ENCODE assay signal across 25 cellular contexts in genomic region chr15:45114751-45115085, GRCh38. TPM values are rescaled to one million over a fixed set of nuclear protein-coding genes. Genes with fewer than 3 reads are reported as not detected.
DNase-seq lines count a peak whose midpoint lies in the region; ATAC-seq and TF ChIP-seq lines count a peak whose summit lies in the region.
"Had no signal": no experiment of that assay in that cellular context is flagged by ENCODE, and none has a peak within 500 bp of the region (broad histone marks: within the 10 kb centered on the region; RNA-seq: fewer than 3 reads in every experiment).

No MANE protein-coding gene starts in this region.

- H3K79me2 ChIP-seq in SK-N-SH (ENCODE audit: insufficient read depth): no peaks in the 10 kb centered on the region
- H3K79me2 ChIP-seq in MM.1S (ENCODE audit: low read length): no peaks in the 10 kb centered on the region
- no peaks in the 10 kb centered on the region for H3K79me2 ChIP-seq in smooth muscle cell (ENCODE audit: low read depth)

- H3K27me3 ChIP-seq in SK-N-SH (ENCODE audit: insufficient read depth) (peaks cover 51% of the 10 kb centered on the region), MM.1S (replicated peaks; ENCODE audit: insufficient read depth, low read length) (peaks cover 61% of the 10 kb centered on the region), iPS-15b (ENCODE audit: control insufficient read depth, insufficient read depth, low read length) (peaks cover 92% of the 10 kb centered on the region), smooth muscle cell (ENCODE audit: low read depth) (peaks cover 77% of the 10 kb centered on the region)

- no peaks in the 10 kb centered on the region for H3K9me2 ChIP-seq in SK-N-SH
- no peaks in the 10 kb centered on the region for H3K9me2 ChIP-seq in MM.1S (replicated peaks; ENCODE audit: insufficient read depth, low read length)

- H2AFZ ChIP-seq in SK-N-SH (ENCODE audit: low read depth) (no peak overlapping the region), MM.1S (ENCODE audit: low read length) (no peak overlapping the region), smooth muscle cell (ENCODE audit: low read depth) (no peak overlapping the region)

- ATAC-seq in SK-N-SH treated with all-trans-retinoic acid at 6 μM for 48 hours (no peak), HG03135 (IDR thresholded peaks at IDR 0.05; ENCODE audit: unreplicated experiment) (no peak)
- ATAC-seq: activated CD4-positive, CD25-positive, alpha-beta regulatory T cell treated with anti-CD3 and anti-CD28 coated beads, Interleukin-2, amount 50 U/mL, for 24 hours had no signal

- TF ChIP-seq CTCF in SK-N-SH (IDR thresholded peaks at IDR 0.05) (no peak), MM.1S (IDR thresholded peaks at IDR 0.05; ENCODE audit: low read length) (no peak), smooth muscle cell (IDR thresholded peaks at IDR 0.05; ENCODE audit: borderline replicate concordance, insufficient read depth, poor library complexity, severe bottlenecking) (no peak)

- H3K4me3 ChIP-seq in SK-N-SH (ENCODE audit: low read depth in 2 of 2, low read length in 1 of 2) (no peak overlapping the region), MM.1S (ENCODE audit: low read length) (no peak overlapping the region), iPS-15b (ENCODE audit: low read depth, low read length) (peak overlapping the region; percentile 42), smooth muscle cell (peak overlapping the region; percentile 16)
- H3K4me3 ChIP-seq: esophagus muscularis mucosa, mucosa of descending colon, SK-N-MC had no signal

- DNase-seq in SK-N-SH (no peak), MM.1S (no peak), smooth muscle cell (lab: John Stamatoyannopoulos, UW; ENCODE audit: unreplicated experiment) (no peak), T-helper 1 cell (no peak)
- no peak for DNase-seq in activated CD4-positive, alpha-beta T cell treated with anti-CD3 and anti-CD28 coated beads for 48 hours
- DNase-seq: activated CD8-positive, alpha-beta memory T cell treated with anti-CD3 and anti-CD28 coated beads for 24 hours; islet precursor cell; mucosa of descending colon; NCI-H1436; NCI-H510A treated with DMSO at 0.1 percent for 48 hours; T-helper 9 cell had no signal

- CTCF ChIA-PET in SK-N-SH (lab: Yijun Ruan, JAX): interaction anchor here (0.6 to 2.3 kb wide), 9 partner anchors 9 to 344 kb away, joined by 3 to 7 read pairs (median 3); no protein-coding TSS in a partner anchor

- no peaks in the 10 kb centered on the region for H3K9me3 ChIP-seq in SK-N-SH
- H3K9me3 ChIP-seq in MM.1S (replicated peaks; ENCODE audit: insufficient read depth, low read length): no peaks in the 10 kb centered on the region
- no peaks in the 10 kb centered on the region for H3K9me3 ChIP-seq in iPS-15b (ENCODE audit: control insufficient read depth, insufficient read depth, low read length)
- H3K9me3 ChIP-seq in smooth muscle cell (replicated peaks; ENCODE audit: low read depth): no peaks in the 10 kb centered on the region
- H3K9me3 ChIP-seq: esophagus muscularis mucosa, mucosa of descending colon had no signal

- TF ChIP-seq RAD21 in SK-N-SH (IDR thresholded peaks at IDR 0.05; ENCODE audit: low read length): no peak

- H3K36me3 ChIP-seq in SK-N-SH (replicated peaks in 1 of 2; ENCODE audit: control insufficient read depth in 1 of 2, insufficient read depth in 2 of 2, low read length in 1 of 2): no peaks in the 10 kb centered on the region
- H3K36me3 ChIP-seq in MM.1S (replicated peaks; ENCODE audit: insufficient read depth, low read length): no peaks in the 10 kb centered on the region
- no peaks in the 10 kb centered on the region for H3K36me3 ChIP-seq in iPS-15b (ENCODE audit: control insufficient read depth, insufficient read depth, low read length)
- no peaks in the 10 kb centered on the region for H3K36me3 ChIP-seq in smooth muscle cell (ENCODE audit: low read depth)
- H3K36me3 ChIP-seq: esophagus muscularis mucosa had no signal

- H3K27ac ChIP-seq in SK-N-SH (ENCODE audit: low read depth in 2 of 2, low read length in 1 of 2): no peak overlapping the region
- no peak overlapping the region for H3K27ac ChIP-seq in MM.1S (ENCODE audit: low read length)
- H3K27ac ChIP-seq in smooth muscle cell (ENCODE audit: low read depth): no peak overlapping the region
- H3K27ac ChIP-seq: 22Rv1, esophagus muscularis mucosa, SK-N-MC had no signal

- H3K9ac ChIP-seq in SK-N-SH: no peak overlapping the region
- H3K9ac ChIP-seq in MM.1S (ENCODE audit: low read length): no peak overlapping the region
- no peak overlapping the region for H3K9ac ChIP-seq in iPS-15b (ENCODE audit: low read depth, low read length)
- no peak overlapping the region for H3K9ac ChIP-seq in smooth muscle cell (ENCODE audit: low read depth)

- POLR2A ChIA-PET in SK-N-SH (lab: Yijun Ruan, JAX): no interaction called here

- TF ChIP-seq EP300 in SK-N-SH (IDR thresholded peaks at IDR 0.05; ENCODE audit: borderline replicate concordance in 1 of 2, low read depth in 1 of 2, low read length in 1 of 2): no peak

- H3K4me2 ChIP-seq in SK-N-SH (peak overlapping the region; percentile 65; the same call in 1 of the 2 replicates), MM.1S (ENCODE audit: low read depth, low read length) (peak overlapping the region; percentile 48; the same call in 1 of the 2 replicates), smooth muscle cell (peak overlapping the region; percentile 26)

- 41% methylated on average over 2 of the region's 2 CpGs for WGBS in SK-N-SH (ENCODE audit: low lambda C conversion rate)
- 48% methylated on average over 2 of the region's 2 CpGs for WGBS in smooth muscle cell (ENCODE audit: low lambda C conversion rate)

- no peaks in the 10 kb centered on the region for H4K20me1 ChIP-seq in SK-N-SH (ENCODE audit: insufficient read depth)
- H4K20me1 ChIP-seq in MM.1S (ENCODE audit: insufficient read depth, low read length): no peaks in the 10 kb centered on the region
- H4K20me1 ChIP-seq in smooth muscle cell (ENCODE audit: low read depth): no peaks in the 10 kb centered on the region

- H3F3A ChIP-seq in SK-N-SH (replicated peaks; ENCODE audit: insufficient read depth): no peaks in the 10 kb centered on the region
- H3F3A ChIP-seq in MM.1S (ENCODE audit: insufficient read depth, low read length): no peaks in the 10 kb centered on the region
- H3F3A ChIP-seq in smooth muscle cell (ENCODE audit: low read depth): no peaks in the 10 kb centered on the region

- H3K4me1 ChIP-seq in SK-N-SH (ENCODE audit: control insufficient read depth in 1 of 2, insufficient read depth in 2 of 2, low read depth in 1 of 2, low read length in 1 of 2) (peaks cover 0 to 28% of the 10 kb centered on the region in 2 experiments; a peak in 1 of 4 replicates), MM.1S (ENCODE audit: low read length) (no peaks in the 10 kb centered on the region), iPS-15b (ENCODE audit: control insufficient read depth, insufficient read depth, low read length) (no peaks in the 10 kb centered on the region), smooth muscle cell (ENCODE audit: low read depth) (peaks cover 8% of the 10 kb centered on the region)

TF ChIP-seq in SK-N-SH, 30 proteins besides CTCF, POLR2A, EP300 and RAD21 (continues in another document):
- no peak for TF ChIP-seq MAX (IDR thresholded peaks at IDR 0.05; ENCODE audit: low read depth)
- TF ChIP-seq MXI1 (IDR thresholded peaks at IDR 0.05; ENCODE audit: low read depth, low read length): no peak
- TF ChIP-seq EZH2phosphoT487 (IDR thresholded peaks at IDR 0.05; ENCODE audit: borderline replicate concordance, low read depth): no peak
- TF ChIP-seq TEAD4 (IDR thresholded peaks at IDR 0.05; ENCODE audit: borderline replicate concordance, insufficient read depth): no peak

TF ChIP-seq in SK-N-SH treated with all-trans-retinoic acid at 6 μM for 48 hours, 23 proteins besides CTCF, POLR2A, EP300 and RAD21 (continues in another document):
- no peak for TF ChIP-seq CREB5 (CRISPR knock-in tag; IDR thresholded peaks at IDR 0.05; ENCODE audit: low read depth)
- TF ChIP-seq ARNTL (CRISPR knock-in tag; IDR thresholded peaks at IDR 0.05; ENCODE audit: borderline replicate concordance, low read depth): no peak
- no peak for TF ChIP-seq ZNF8 (CRISPR knock-in tag; IDR thresholded peaks at IDR 0.05)

RNA-seq across cellular contexts. Expression of gene DUOXA2, which starts 0.6 kb away (rescaled TPM):
- polyA plus RNA-seq in SK-N-SH (2012; rRNA removed) (not detected in 2 replicates), smooth muscle cell (0.24 TPM in 1 of 2 replicates, not detected in the other)
- polyA plus RNA-seq in SK-N-SH (2012; cell fraction: cytosol; rRNA removed): not detected in 2 replicates
- polyA plus RNA-seq in SK-N-SH (2012; cell fraction: nucleus; rRNA removed): not detected in 2 replicates
- not detected in 2 replicates for total RNA-seq in smooth muscle cell
- total RNA-seq: activated T-helper 1 cell treated with anti-CD3 and anti-CD28 coated beads, Interleukin-12 subunit alpha, Interleukin-12 subunit beta, Interleukin-2, Interleukin-4 antibody, amounts not matched to agents 30 ng/mL and 10 ng/mL and 1 ng/mL, durations not matched to agents 14 hours and 24 hours and 36 hours; Daoy; frontal cortex; lower leg skin; omental fat pad; RPMI7951 had no signal

RNA-seq across cellular contexts. Expression of gene DUOX2, which starts 0.7 kb away (rescaled TPM):
- 0.02 TPM in 1 of 2 replicates, not detected in the other for polyA plus RNA-seq in SK-N-SH (2012; rRNA removed)
- under 0.01 and 0.01 TPM in 2 replicates for polyA plus RNA-seq in SK-N-SH (2012; cell fraction: cytosol; rRNA removed)
- 0.02 TPM in 2 replicates for polyA plus RNA-seq in SK-N-SH (2012; cell fraction: nucleus; rRNA removed)
- total RNA-seq in smooth muscle cell: 0.36 and 1.4 TPM in 2 replicates
- 0.34 and 1.2 TPM in 2 replicates for polyA plus RNA-seq in smooth muscle cell
- total RNA-seq: activated T-helper 1 cell treated with anti-CD3 and anti-CD28 coated beads, Interleukin-12 subunit alpha, Interleukin-12 subunit beta, Interleukin-2, Interleukin-4 antibody, amounts not matched to agents 30 ng/mL and 10 ng/mL and 1 ng/mL, durations not matched to agents 14 hours and 24 hours and 36 hours; frontal cortex; M059J; RPMI7951 had no signal

RNA-seq across cellular contexts. Expression of gene DUOXA1, which starts 15.0 kb away (rescaled TPM):
- polyA plus RNA-seq in SK-N-SH (2012; rRNA removed) (0.02 TPM in 1 of 2 replicates, not detected in the other), smooth muscle cell (2.8 and 7.9 TPM in 2 replicates)
- 0.01 and 0.09 TPM in 2 replicates for polyA plus RNA-seq in SK-N-SH (2012; cell fraction: cytosol; rRNA removed)
- 0.44 and 1.2 TPM in 2 replicates for polyA plus RNA-seq in SK-N-SH (2012; cell fraction: nucleus; rRNA removed)
- 6.0 and 7.6 TPM in 2 replicates for total RNA-seq in smooth muscle cell
- total RNA-seq: activated T-helper 1 cell treated with anti-CD3 and anti-CD28 coated beads, Interleukin-12 subunit alpha, Interleukin-12 subunit beta, Interleukin-2, Interleukin-4 antibody, amounts not matched to agents 30 ng/mL and 10 ng/mL and 1 ng/mL, durations not matched to agents 14 hours and 24 hours and 36 hours; Daoy; frontal cortex; M059J; RPMI7951 had no signal

RNA-seq across cellular contexts. Expression of gene DUOX1, which starts 15.1 kb away (rescaled TPM):
- polyA plus RNA-seq in SK-N-SH (2012; rRNA removed) (not detected in 2 replicates), smooth muscle cell (5.8 and 13.8 TPM in 2 replicates)
- polyA plus RNA-seq in SK-N-SH (2012; cell fraction: cytosol; rRNA removed): under 0.01 and 0.01 TPM in 2 replicates
- polyA plus RNA-seq in SK-N-SH (2012; cell fraction: nucleus; rRNA removed): 0.01 and 0.04 TPM in 2 replicates
- 3.5 and 4.4 TPM in 2 replicates for total RNA-seq in smooth muscle cell
- total RNA-seq: frontal cortex, M059J, RPMI7951 had no signal

Comparison
In these comparisons a context has a peak if more than half of its experiments do, and no peak if none do; other contexts are left out.
1. H3K4me3 ChIP-seq: peak in iPS-15b (single experiment) and smooth muscle cell (single experiment); none in SK-N-SH (0 of 2) and MM.1S (single experiment).
2. Peak in every context shown above with its lines, with median percentiles within 50 percentile points of each other: H3K4me2 ChIP-seq.